ENCODE assay signal across 8 cellular contexts in the genomic region with DNA sequence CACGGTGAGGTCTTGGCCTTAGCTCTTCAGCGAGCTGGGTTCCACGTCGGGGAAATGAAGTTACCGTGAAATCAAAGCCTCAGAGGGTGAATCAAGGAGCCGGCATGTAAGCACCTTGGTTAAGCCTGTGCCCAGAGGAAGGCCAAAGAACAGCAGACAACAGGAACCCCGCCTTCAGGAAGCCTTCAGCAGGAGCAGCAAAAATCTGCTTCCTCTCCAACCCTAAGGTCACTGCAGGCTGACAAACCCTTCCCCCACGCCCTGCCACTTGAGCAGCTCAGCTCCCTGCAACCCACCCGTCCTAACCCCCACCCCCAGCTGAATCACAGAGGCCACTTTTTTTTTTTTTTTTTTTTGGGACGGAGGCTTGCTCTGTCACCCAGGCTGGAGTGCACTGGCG.
DNase-seq lines count a peak whose midpoint lies in the region; ATAC-seq and TF ChIP-seq lines count a peak whose summit lies in the region.

No MANE protein-coding gene starts in this region.

- no peak for TF ChIP-seq POLR2A in body of pancreas (IDR thresholded peaks at IDR 0.05)

- peaks cover 14% of the 10 kb centered on the region for H3K4me1 ChIP-seq in body of pancreas

- TF ChIP-seq CTCF in CD14-positive monocyte (IDR thresholded peaks at IDR 0.05) (no peak), body of pancreas (IDR thresholded peaks at IDR 0.05) (no peak), mesothelial cell of epicardium (IDR thresholded peaks at IDR 0.05; ENCODE audit: unreplicated experiment) (no peak)

- no peaks in the 10 kb centered on the region for H3K9me3 ChIP-seq in body of pancreas

- H3K9me3 Mint-ChIP-seq in CD14-positive monocyte (no peaks in the 10 kb centered on the region), T-cell (no peaks in the 10 kb centered on the region), mesothelial cell of epicardium (no peaks in the 10 kb centered on the region)
- H3K9me3 Mint-ChIP-seq in naive thymus-derived CD8-positive, alpha-beta T cell, result no peaks in the 10 kb centered on the region

- H3K27ac ChIP-seq in body of pancreas, result peak overlapping the region in 1 of 4 donors; percentile 32

- H3K27me3 ChIP-seq in body of pancreas, result peaks cover 0 to 4% of the 10 kb centered on the region in 2 donors

- H3K36me3 Mint-ChIP-seq in CD14-positive monocyte (peaks cover 0 to 3% of the 10 kb centered on the region in 2 donors), T-cell (no peaks in the 10 kb centered on the region), mesothelial cell of epicardium (no peaks in the 10 kb centered on the region)
- no peaks in the 10 kb centered on the region for H3K36me3 Mint-ChIP-seq in naive thymus-derived CD8-positive, alpha-beta T cell

- H3K27me3 Mint-ChIP-seq in CD14-positive monocyte (ENCODE audit: low read depth in 3 of 3), result peaks cover 0 to 3% (median 0%) of the 10 kb centered on the region in 3 donors
- no peaks in the 10 kb centered on the region for H3K27me3 Mint-ChIP-seq in T-cell
- no peaks in the 10 kb centered on the region for H3K27me3 Mint-ChIP-seq in naive thymus-derived CD8-positive, alpha-beta T cell
- peaks cover 7% of the 10 kb centered on the region for H3K27me3 Mint-ChIP-seq in mesothelial cell of epicardium (ENCODE audit: low read depth)

- peak; percentile 82 to 90 (median 87) for ATAC-seq in T-cell (replicated peaks in 1 of 4)
- peak; percentile 45 for ATAC-seq in body of pancreas
- ATAC-seq in naive thymus-derived CD8-positive, alpha-beta T cell, result peak; percentile 85 to 89
- ATAC-seq in GM18868 (IDR thresholded peaks at IDR 0.05; ENCODE audit: unreplicated experiment), result no peak
- ATAC-seq in GM21737 (IDR thresholded peaks at IDR 0.05; ENCODE audit: unreplicated experiment), result no peak

- 60 to 70% methylated on average over 10 to 11 of the region's 11 CpGs for WGBS in body of pancreas, 2 donors

- CTCF ChIA-PET in T-cell (lab: Charles Lee), result interaction anchor here in 1 of 2 donors (0.6 kb wide), 2 partner anchors 124 to 175 kb away, joined by 3 to 4 read pairs; no protein-coding TSS in a partner anchor

- POLR2A ChIA-PET in T-cell (lab: Charles Lee), result no interaction called here
- POLR2A ChIA-PET in naive thymus-derived CD8-positive, alpha-beta T cell (lab: Charles Lee), result interaction anchor here (1.7 kb wide), 1 partner anchor 87 kb away, joined by 4 read pairs; no protein-coding TSS in a partner anchor

- intact Hi-C loops in CD14-positive monocyte (cut with micrococcal nuclease) (no loop called here), body of pancreas (cut with DNase I) (no loop called here)

- peak overlapping the region; percentile 69 to 86 for H3K4me3 Mint-ChIP-seq in CD14-positive monocyte
- peak overlapping the region; percentile 42 to 71 (median 51) for H3K4me3 Mint-ChIP-seq in T-cell
- H3K4me3 Mint-ChIP-seq in naive thymus-derived CD8-positive, alpha-beta T cell, result peak overlapping the region; percentile 53 to 87 (median 78)
- no peak overlapping the region for H3K4me3 Mint-ChIP-seq in mesothelial cell of epicardium

- no peak overlapping the region for H3K4me3 ChIP-seq in body of pancreas

- peak; percentile 72 for DNase-seq in CD14-positive monocyte (ENCODE audit: low spot score)
- peak in 26 of 34 experiments; percentile 4 to 47 (median 20) for DNase-seq in T-cell
- peak in 2 of 4 donors; percentile 23 to 36 for DNase-seq in body of pancreas
- DNase-seq in naive thymus-derived CD8-positive, alpha-beta T cell, result peak in 8 of 10 donors; percentile 9 to 69 (median 24)
- DNase-seq in mesothelial cell of epicardium (ENCODE audit: low spot score in 2 of 2, unreplicated experiment in 2 of 2), result no peak
- DNase-seq in cerebellar nuclear complex (lab: John Stamatoyannopoulos, UW), result no peak

- H3K27ac Mint-ChIP-seq in CD14-positive monocyte (peak overlapping the region; percentile 46 to 95 (median 88)), T-cell (peak overlapping the region; percentile 92 to 93), mesothelial cell of epicardium (no peak overlapping the region)
- peak overlapping the region; percentile 77 to 95 (median 88) for H3K27ac Mint-ChIP-seq in naive thymus-derived CD8-positive, alpha-beta T cell

- no peaks in the 10 kb centered on the region for H3K36me3 ChIP-seq in body of pancreas (replicated peaks in 1 of 2; ENCODE audit: insufficient read depth in 1 of 2, low read depth in 2 of 2)

- H3K4me1 Mint-ChIP-seq in CD14-positive monocyte, result peaks cover 45% of the 10 kb centered on the region
- H3K4me1 Mint-ChIP-seq in T-cell, result peaks cover 16 to 35% (median 27%) of the 10 kb centered on the region in 3 donors
- H3K4me1 Mint-ChIP-seq in naive thymus-derived CD8-positive, alpha-beta T cell, result peaks cover 9 to 31% (median 28%) of the 10 kb centered on the region in 4 donors
- H3K4me1 Mint-ChIP-seq in mesothelial cell of epicardium, result no peaks in the 10 kb centered on the region

Comparison
In these comparisons a context has a peak if more than half of its experiments do, and no peak if none do; other contexts are left out.
1. DNase-seq: peak in CD14-positive monocyte (single experiment), T-cell (26 of 34) and naive thymus-derived CD8-positive, alpha-beta T cell (8 of 10); none in mesothelial cell of epicardium (0 of 2) and cerebellar nuclear complex (0 of 2).
2. ATAC-seq: peak in T-cell (4 of 4), body of pancreas (single experiment) and naive thymus-derived CD8-positive, alpha-beta T cell (2 of 2); none in GM18868 (single experiment) and GM21737 (single experiment).